Comparison of ENCODE assay signal across 24 cellular contexts in genomic region chr14:65150891-65151290, GRCh38.
"Had no signal": no experiment of that assay in that cellular context is flagged by ENCODE, and none has a peak within 500 bp of the region (broad histone marks: within the 10 kb centered on the region; RNA-seq: fewer than 3 reads in every experiment).

No MANE protein-coding gene starts in this region.

- H3K36me3 ChIP-seq: left lung, lower lobe of right lung, neutrophil, sigmoid colon, spleen, tibial nerve, upper lobe of left lung had no signal

- H3K27ac ChIP-seq: left lung, lower lobe of right lung, neutrophil, parathyroid adenoma, psoas muscle, sigmoid colon, spleen, tibial nerve, upper lobe of left lung had no signal

- FAIRE-seq: keratinocyte, small intestine had no signal

- H3K9ac ChIP-seq: parathyroid adenoma had no signal

- H3K27ac Mint-ChIP-seq: naive thymus-derived CD8-positive, alpha-beta T cell; nephron; stimulated activated effector memory CD8-positive, alpha-beta T cell treated with anti-CD3 and anti-CD28 coated beads, Interleukin-12 subunit alpha, Interleukin-12 subunit beta, amount 100 ng/mL, for 72 hours had no signal

- H3K27me3 ChIP-seq: left lung, neutrophil, sigmoid colon, spleen, tibial nerve, upper lobe of left lung had no signal

- H3K4me1 Mint-ChIP-seq: naive thymus-derived CD8-positive, alpha-beta T cell; stimulated activated effector memory CD8-positive, alpha-beta T cell treated with anti-CD3 and anti-CD28 coated beads, Interleukin-12 subunit alpha, Interleukin-12 subunit beta, amount 100 ng/mL, for 72 hours; stimulated activated naive CD8-positive, alpha-beta T cell treated with anti-CD3 and anti-CD28 coated beads, Interleukin-15, amount 100 ng/mL, for 72 hours had no signal

- H3K79me2 ChIP-seq: parathyroid adenoma had no signal

- H3K4me1 ChIP-seq: parathyroid adenoma, psoas muscle had no signal

- H3K9me3 Mint-ChIP-seq: naive thymus-derived CD8-positive, alpha-beta T cell; nephron; neural crest cell; stimulated activated effector memory CD8-positive, alpha-beta T cell treated with anti-CD3 and anti-CD28 coated beads, Interleukin-12 subunit alpha, Interleukin-12 subunit beta, amount 100 ng/mL, for 72 hours; stimulated activated naive CD8-positive, alpha-beta T cell treated with anti-CD3 and anti-CD28 coated beads, Interleukin-15, amount 100 ng/mL, for 72 hours had no signal

- H3K4me3 ChIP-seq: left lung, lower lobe of right lung, psoas muscle, sigmoid colon, spleen, tibial nerve, upper lobe of left lung had no signal

- DNase-seq: hippocampal formation; left colon; left lung; lower lobe of right lung; mammary epithelial cell; mesenchymal stem cell; naive thymus-derived CD8-positive, alpha-beta T cell; occipital lobe; psoas muscle; right cardiac atrium; sigmoid colon; small intestine; spleen; stimulated activated CD4-positive, alpha-beta T cell treated with anti-CD3 and anti-CD28 coated beads, Interleukin-4, amount 100 ng/mL, for 24 hours; stimulated activated naive CD4-positive, alpha-beta T cell treated with Interleukin-2 at 50 U/mL for 16 hours; stimulated activated naive CD8-positive, alpha-beta T cell treated with anti-CD3 and anti-CD28 coated beads, Interleukin-15, amount 100 ng/mL, for 72 hours; upper lobe of left lung had no signal

- ATAC-seq: left colon; left lung; lower lobe of right lung; naive thymus-derived CD8-positive, alpha-beta T cell; psoas muscle; right cardiac atrium; stimulated activated effector memory CD8-positive, alpha-beta T cell treated with anti-CD3 and anti-CD28 coated beads, Interleukin-12 subunit alpha, Interleukin-12 subunit beta, amount 100 ng/mL, for 72 hours; stimulated activated naive CD8-positive, alpha-beta T cell treated with anti-CD3 and anti-CD28 coated beads, Interleukin-15, amount 100 ng/mL, for 72 hours had no signal

- H3K36me3 Mint-ChIP-seq: naive thymus-derived CD8-positive, alpha-beta T cell; stimulated activated effector memory CD8-positive, alpha-beta T cell treated with anti-CD3 and anti-CD28 coated beads, Interleukin-12 subunit alpha, Interleukin-12 subunit beta, amount 100 ng/mL, for 72 hours had no signal

- H2AFZ ChIP-seq: parathyroid adenoma had no signal

- H3K9me3 ChIP-seq: left lung, lower lobe of right lung, neutrophil, psoas muscle, sigmoid colon, spleen, tibial nerve, upper lobe of left lung had no signal

- H3K4me3 Mint-ChIP-seq: naive thymus-derived CD8-positive, alpha-beta T cell; nephron; neural crest cell; stimulated activated effector memory CD8-positive, alpha-beta T cell treated with anti-CD3 and anti-CD28 coated beads, Interleukin-12 subunit alpha, Interleukin-12 subunit beta, amount 100 ng/mL, for 72 hours; stimulated activated naive CD8-positive, alpha-beta T cell treated with anti-CD3 and anti-CD28 coated beads, Interleukin-15, amount 100 ng/mL, for 72 hours had no signal
